In the genomic region with DNA sequence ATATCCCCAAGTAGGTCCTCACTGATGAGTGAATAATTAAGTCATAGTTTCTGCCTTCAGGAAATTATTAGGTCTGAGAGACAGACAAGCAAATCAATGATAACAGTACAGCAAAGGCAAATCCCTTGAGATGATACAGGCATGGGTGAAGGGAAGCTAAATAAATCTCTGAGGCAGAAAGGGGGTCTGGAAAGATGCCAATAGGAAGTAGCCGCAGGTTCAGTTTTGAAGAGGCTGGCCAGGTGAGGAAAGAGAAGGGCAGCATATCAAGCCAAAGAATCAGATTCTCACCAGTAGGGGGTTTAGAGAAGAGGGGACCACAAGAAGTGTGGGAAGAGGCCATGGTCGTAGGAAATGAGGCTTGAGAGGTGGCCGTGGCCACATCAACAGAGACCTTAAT, we compare ENCODE assay signal across 13 cellular contexts.
DNase-seq lines count a peak whose midpoint lies in the region; ATAC-seq and TF ChIP-seq lines count a peak whose summit lies in the region.
"Had no signal": no experiment of that assay in that cellular context is flagged by ENCODE, and none has a peak within 500 bp of the region (broad histone marks: within the 10 kb centered on the region; RNA-seq: fewer than 3 reads in every experiment).

No MANE protein-coding gene starts in this region.

- no peaks in the 10 kb centered on the region for H4K20me1 ChIP-seq in HCT116 (ENCODE audit: insufficient read depth)

- no peak overlapping the region for H2BK120ac ChIP-seq in neuronal stem cell (ENCODE audit: low read depth, low read length)

- peaks cover 0 to 5% (median 2%) of the 10 kb centered on the region in 3 donors for H3K27me3 Mint-ChIP-seq in immature natural killer cell (ENCODE audit: low read depth in 3 of 3)
- H3K27me3 Mint-ChIP-seq: CD4-positive, alpha-beta T cell had no signal

- H2AFZ ChIP-seq in HCT116 (ENCODE audit: low read depth, low read length, poor library complexity, severe bottlenecking) (no peak overlapping the region), neuronal stem cell (ENCODE audit: low read length) (no peak overlapping the region)

- H3K27me3 ChIP-seq in HCT116 (ENCODE audit: insufficient read depth, low read length) (no peaks in the 10 kb centered on the region), neuronal stem cell (ENCODE audit: control insufficient read depth in 3 of 3, insufficient read depth in 3 of 3, low read depth in 1 of 3, low read length in 3 of 3) (no peaks in the 10 kb centered on the region)

- no peak overlapping the region for H3K4me3 Mint-ChIP-seq in immature natural killer cell
- H3K4me3 Mint-ChIP-seq: CD4-positive, alpha-beta T cell had no signal

- peak; percentile 6 for DNase-seq in GM12865 (ENCODE audit: low read depth)
- DNase-seq in HCT116 (ENCODE audit: low read depth, low spot score) = no peak
- peak; percentile 15 for DNase-seq in RPMI8226
- no peak for DNase-seq in neuronal stem cell (ENCODE audit: low spot score)
- DNase-seq in immature natural killer cell = no peak
- no peak for DNase-seq in KG1 (lab: John Stamatoyannopoulos, UW)
- DNase-seq: CD4-positive, alpha-beta T cell; NCI-H1105 treated with DMSO at 0.1 percent for 48 hours; NCI-H1694 treated with DMSO at 0.1 percent for 48 hours; NCI-H524; T-helper 2 cell had no signal

- intact Hi-C loops in HCT116 (cut with micrococcal nuclease) = no loop called here

- H2BK12ac ChIP-seq in neuronal stem cell (ENCODE audit: low read length) = no peak overlapping the region

- CTCF ChIA-PET in HCT116 (lab: Charles Lee) = no interaction called here

- peak overlapping the region; percentile 55 for H3K18ac ChIP-seq in neuronal stem cell (ENCODE audit: low read length)

- H3K9me3 Mint-ChIP-seq in immature natural killer cell = no peaks in the 10 kb centered on the region
- H3K9me3 Mint-ChIP-seq: CD4-positive, alpha-beta T cell had no signal

- no peak overlapping the region for H3K27ac ChIP-seq in HCT116 (ENCODE audit: low read depth, low read length)
- no peak overlapping the region for H3K27ac ChIP-seq in neuronal stem cell (replicated peaks; ENCODE audit: low read length)
- H3K27ac ChIP-seq: RWPE1 had no signal

- peaks cover 2% of the 10 kb centered on the region for H3K79me1 ChIP-seq in neuronal stem cell (ENCODE audit: low read depth, low read length)

- WGBS in neuronal stem cell (ENCODE audit: extremely low coverage in 2 of 2, insufficient read length in 2 of 2, insufficient replicate concordance in 1 of 2), 2 donors = no CpG with 5 or more reads among the region's 3 CpGs

- RAD21 ChIA-PET in HCT116 (lab: Charles Lee; ENCODE audit: low non-redundant PET in 1 of 2, low total read pairs in 2 of 2, uncharacterized antibody in 2 of 2, unreplicated experiment in 2 of 2) = no interaction called here

- H2BK5ac ChIP-seq in neuronal stem cell (ENCODE audit: low read length) = no peak overlapping the region

- peak; percentile 36; the same call in 1 of the 2 replicates for ATAC-seq in HCT116
- no peak for ATAC-seq in HG03442 (IDR thresholded peaks at IDR 0.05; ENCODE audit: unreplicated experiment)

- no peak overlapping the region for H3K4me3 ChIP-seq in GM12865 (ENCODE audit: low read depth, low read length)
- no peak overlapping the region for H3K4me3 ChIP-seq in HCT116 (replicated peaks in 1 of 2; ENCODE audit: low read depth in 1 of 2, low read length in 2 of 2)
- H3K4me3 ChIP-seq in neuronal stem cell (ENCODE audit: low read length in 2 of 2) = no peak overlapping the region

- no peak overlapping the region for H4K8ac ChIP-seq in neuronal stem cell (ENCODE audit: low read depth, low read length)

- H3K9me3 ChIP-seq in HCT116 (ENCODE audit: control insufficient read depth in 1 of 2, insufficient read depth in 1 of 2, low read depth in 1 of 2, low read length in 2 of 2) (no peaks in the 10 kb centered on the region), neuronal stem cell (replicated peaks in 1 of 2; ENCODE audit: control insufficient read depth in 2 of 2, insufficient read depth in 1 of 2, low read depth in 1 of 2, low read length in 2 of 2) (peaks cover 0 to 14% of the 10 kb centered on the region in 2 donors)

- H3K9ac ChIP-seq in HCT116 (ENCODE audit: low read length) (no peak overlapping the region), neuronal stem cell (ENCODE audit: low read depth, low read length, poor library complexity) (no peak overlapping the region)

- no peak for TF ChIP-seq RAD21 in HCT116 (IDR thresholded peaks at IDR 0.05; ENCODE audit: low read depth)

- peaks cover 0 to 8% (median 8%) of the 10 kb centered on the region in 3 donors for H3K36me3 Mint-ChIP-seq in immature natural killer cell

- no peaks in the 10 kb centered on the region for H3K36me3 ChIP-seq in HCT116 (ENCODE audit: control insufficient read depth in 1 of 2, insufficient read depth in 2 of 2, low read length in 2 of 2)
- peaks cover 12 to 36% of the 10 kb centered on the region in 2 donors for H3K36me3 ChIP-seq in neuronal stem cell (replicated peaks in 1 of 2; ENCODE audit: control insufficient read depth in 2 of 2, insufficient read depth in 2 of 2, low read length in 2 of 2)

- 0 out of 2 replicates have a peak, but pooled peaks cover 3% of the 10 kb centered on the region for H3K79me2 ChIP-seq in HCT116 (ENCODE audit: insufficient read depth, low read length)

- H3K9me2 ChIP-seq in HCT116 (ENCODE audit: insufficient read depth) = no peaks in the 10 kb centered on the region

- no peak overlapping the region for H3K4ac ChIP-seq in neuronal stem cell (ENCODE audit: low read length)

- no peak overlapping the region for H4K91ac ChIP-seq in neuronal stem cell (ENCODE audit: low read depth, low read length, poor library complexity)

- no peaks in the 10 kb centered on the region for H3K4me1 ChIP-seq in HCT116 (ENCODE audit: control insufficient read depth in 1 of 2, insufficient read depth in 2 of 2, low read length in 2 of 2)
- H3K4me1 ChIP-seq in neuronal stem cell (ENCODE audit: control insufficient read depth in 2 of 2, insufficient read depth in 1 of 2, low read depth in 1 of 2, low read length in 2 of 2) = peaks cover 2 to 11% of the 10 kb centered on the region in 2 donors

- no peak for TF ChIP-seq POLR2A in HCT116 (IDR thresholded peaks at IDR 0.05; ENCODE audit: borderline replicate concordance, extremely low read depth, insufficient read depth, insufficient read length)

- peak; percentile 5 for TF ChIP-seq CTCF in GM12865 (IDR thresholded peaks at IDR 0.05; ENCODE audit: insufficient read depth, low read depth, low read length, missing control alignments)
- TF ChIP-seq CTCF in HCT116 (IDR thresholded peaks at IDR 0.05 in 2 of 3, conservative IDR thresholded peaks at IDR 0.05 in 1 of 3; ENCODE audit: borderline replicate concordance in 1 of 3, insufficient read depth in 1 of 3, low read depth in 2 of 3, low read length in 2 of 3) = 0 out of 6 replicates have a peak, but pooled peaks of 1 of the 3 experiments have one; percentile 1

- no peak overlapping the region for H3K14ac ChIP-seq in neuronal stem cell (ENCODE audit: low read length)

- H3K4me2 ChIP-seq in HCT116 (ENCODE audit: low read length) = no peak overlapping the region
- no peak overlapping the region for H3K4me2 ChIP-seq in neuronal stem cell (ENCODE audit: insufficient read depth, low read length, poor library complexity, severe bottlenecking)

- POLR2A ChIA-PET in HCT116 (lab: Charles Lee) = no interaction called here

- no peak overlapping the region for H2AK5ac ChIP-seq in neuronal stem cell (ENCODE audit: low read depth, low read length)

- no peaks in the 10 kb centered on the region for H3K4me1 Mint-ChIP-seq in immature natural killer cell

- no peak overlapping the region for H2BK15ac ChIP-seq in neuronal stem cell (ENCODE audit: low read length)

- no peak overlapping the region for H3K23ac ChIP-seq in neuronal stem cell (ENCODE audit: low read depth, low read length, poor library complexity)

- BruUV-seq in HCT116 (replicated peaks; lab: Mats Ljungman, UMichigan) = no TSS peak

- H3K27ac Mint-ChIP-seq in immature natural killer cell = no peak overlapping the region
- H3K27ac Mint-ChIP-seq: CD4-positive, alpha-beta T cell had no signal

TF ChIP-seq in HCT116, 20 proteins besides CTCF, POLR2A, EP300 and RAD21 (continues in another document):
- TF ChIP-seq EZH2 (IDR thresholded peaks at IDR 0.05) (no peak), YY1 (IDR thresholded peaks at IDR 0.05; ENCODE audit: extremely low read depth, insufficient replicate concordance, low read depth, low read length) (no peak), SP1 (IDR thresholded peaks at IDR 0.05; ENCODE audit: low read depth) (no peak), SRF (IDR thresholded peaks at IDR 0.05; ENCODE audit: low read depth) (no peak)
- TF ChIP-seq, protein P1, sequence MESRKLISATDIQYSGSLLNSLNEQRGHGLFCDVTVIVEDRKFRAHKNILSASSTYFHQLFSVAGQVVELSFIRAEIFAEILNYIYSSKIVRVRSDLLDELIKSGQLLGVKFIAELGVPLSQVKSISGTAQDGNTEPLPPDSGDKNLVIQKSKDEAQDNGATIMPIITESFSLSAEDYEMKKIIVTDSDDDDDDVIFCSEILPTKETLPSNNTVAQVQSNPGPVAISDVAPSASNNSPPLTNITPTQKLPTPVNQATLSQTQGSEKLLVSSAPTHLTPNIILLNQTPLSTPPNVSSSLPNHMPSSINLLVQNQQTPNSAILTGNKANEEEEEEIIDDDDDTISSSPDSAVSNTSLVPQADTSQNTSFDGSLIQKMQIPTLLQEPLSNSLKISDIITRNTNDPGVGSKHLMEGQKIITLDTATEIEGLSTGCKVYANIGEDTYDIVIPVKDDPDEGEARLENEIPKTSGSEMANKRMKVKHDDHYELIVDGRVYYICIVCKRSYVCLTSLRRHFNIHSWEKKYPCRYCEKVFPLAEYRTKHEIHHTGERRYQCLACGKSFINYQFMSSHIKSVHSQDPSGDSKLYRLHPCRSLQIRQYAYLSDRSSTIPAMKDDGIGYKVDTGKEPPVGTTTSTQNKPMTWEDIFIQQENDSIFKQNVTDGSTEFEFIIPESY (IDR thresholded peaks at IDR 0.05; ENCODE audit: extremely low read depth, insufficient replicate concordance, low read length) = no peak

Comparison
In these comparisons a context has a peak if more than half of its experiments do, and no peak if none do; other contexts are left out.
1. DNase-seq: peak in GM12865 (single experiment) and RPMI8226 (single experiment); none in HCT116 (single experiment), neuronal stem cell (single experiment), immature natural killer cell (0 of 3) and KG1 (single experiment).